ENCODE assay signal across 1 cellular context in genomic region chr16:12239226-12239625, GRCh38.
A peak's percentile ranks its signal among the peaks of the same experiment; 100 is the strongest.
TF ChIP-seq lines count a peak whose summit lies in the region.

No MANE protein-coding gene starts in this region.

TF ChIP-seq in HepG2, 621 proteins besides CTCF, POLR2A, EP300 and RAD21 (continued from another document):
- TF ChIP-seq, protein P1, sequence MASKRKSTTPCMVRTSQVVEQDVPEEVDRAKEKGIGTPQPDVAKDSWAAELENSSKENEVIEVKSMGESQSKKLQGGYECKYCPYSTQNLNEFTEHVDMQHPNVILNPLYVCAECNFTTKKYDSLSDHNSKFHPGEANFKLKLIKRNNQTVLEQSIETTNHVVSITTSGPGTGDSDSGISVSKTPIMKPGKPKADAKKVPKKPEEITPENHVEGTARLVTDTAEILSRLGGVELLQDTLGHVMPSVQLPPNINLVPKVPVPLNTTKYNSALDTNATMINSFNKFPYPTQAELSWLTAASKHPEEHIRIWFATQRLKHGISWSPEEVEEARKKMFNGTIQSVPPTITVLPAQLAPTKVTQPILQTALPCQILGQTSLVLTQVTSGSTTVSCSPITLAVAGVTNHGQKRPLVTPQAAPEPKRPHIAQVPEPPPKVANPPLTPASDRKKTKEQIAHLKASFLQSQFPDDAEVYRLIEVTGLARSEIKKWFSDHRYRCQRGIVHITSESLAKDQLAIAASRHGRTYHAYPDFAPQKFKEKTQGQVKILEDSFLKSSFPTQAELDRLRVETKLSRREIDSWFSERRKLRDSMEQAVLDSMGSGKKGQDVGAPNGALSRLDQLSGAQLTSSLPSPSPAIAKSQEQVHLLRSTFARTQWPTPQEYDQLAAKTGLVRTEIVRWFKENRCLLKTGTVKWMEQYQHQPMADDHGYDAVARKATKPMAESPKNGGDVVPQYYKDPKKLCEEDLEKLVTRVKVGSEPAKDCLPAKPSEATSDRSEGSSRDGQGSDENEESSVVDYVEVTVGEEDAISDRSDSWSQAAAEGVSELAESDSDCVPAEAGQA (IDR thresholded peaks at IDR 0.05; ENCODE audit: low read depth) = no peak
- TF ChIP-seq, protein P1 (CRISPR knock-in tag; IDR thresholded peaks at IDR 0.05; ENCODE audit: borderline replicate concordance) = no peak
- TF ChIP-seq RFX1 (IDR thresholded peaks at IDR 0.05) = 0 out of 2 replicates have a peak, but pooled peaks have one; percentile 11
- TF ChIP-seq, protein P2, sequence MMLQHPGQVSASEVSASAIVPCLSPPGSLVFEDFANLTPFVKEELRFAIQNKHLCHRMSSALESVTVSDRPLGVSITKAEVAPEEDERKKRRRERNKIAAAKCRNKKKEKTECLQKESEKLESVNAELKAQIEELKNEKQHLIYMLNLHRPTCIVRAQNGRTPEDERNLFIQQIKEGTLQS (CRISPR knock-in tag; IDR thresholded peaks at IDR 0.05) = no peak
